Comparison of ENCODE assay signal across 23 cellular contexts in genomic region chr2:152962446-152962845, GRCh38.
"Had no signal": no experiment of that assay in that cellular context is flagged by ENCODE, and none has a peak within 500 bp of the region (broad histone marks: within the 10 kb centered on the region; RNA-seq: fewer than 3 reads in every experiment).

No MANE protein-coding gene starts in this region.

- H3K4me1 ChIP-seq: colonic mucosa, left ventricle myocardium inferior, right lobe of liver had no signal

- H3K9me3 ChIP-seq: colonic mucosa, left ventricle myocardium inferior, neutrophil, ovary, right lobe of liver, thoracic aorta had no signal

- DNase-seq: activated CD4-positive, alpha-beta T cell treated with anti-CD3 and anti-CD28 coated beads for 1 hour; activated CD4-positive, alpha-beta T cell treated with anti-CD3 and anti-CD28 coated beads, Interleukin-2, amount 10 ng/mL, durations not matched to agents 7 days and 5 days; activated CD8-positive, alpha-beta T cell treated with anti-CD3 and anti-CD28 coated beads for 36 hours; activated T-cell treated with anti-CD3 and anti-CD28 coated beads, Interleukin-2, amount 50 U/mL, for 4 hours; cerebellar nuclear complex; colonic mucosa; effector CD8-positive, alpha-beta T cell; erythroblast; foreskin fibroblast; left ventricle myocardium inferior; ovary; right lobe of liver; stimulated activated CD4-positive, alpha-beta T cell treated with anti-CD3 and anti-CD28 coated beads, Interleukin-4, amount 100 ng/mL, for 1 hour; stimulated activated naive CD8-positive, alpha-beta T cell treated with anti-CD3 and anti-CD28 coated beads, Interleukin-15, Interleukin-2, amounts not matched to agents 100 U/mL and 50 U/mL, for 24 hours; T-helper 17 cell; T1000; trophoblast cell had no signal

- H3K27ac ChIP-seq: cardiac muscle cell, colonic mucosa, left ventricle myocardium inferior, neutrophil, ovary, right lobe of liver, thoracic aorta had no signal

- H3K36me3 ChIP-seq: cardiac muscle cell, colonic mucosa, left ventricle myocardium inferior, neutrophil, ovary, right lobe of liver, thoracic aorta had no signal

- H3K27me3 ChIP-seq: cardiac muscle cell, colonic mucosa, neutrophil, ovary, right lobe of liver had no signal

- ATAC-seq: activated CD8-positive, alpha-beta T cell treated with anti-CD3 and anti-CD28 coated beads for 36 hours; activated naive CD4-positive, alpha-beta T cell treated with anti-CD3 and anti-CD28 coated beads, Interleukin-2, amount 50 U/mL, for 72 hours; activated T-cell treated with anti-CD3 and anti-CD28 coated beads, Interleukin-2, amount 50 U/mL, for 4 hours; right lobe of liver; stimulated activated naive CD8-positive, alpha-beta T cell treated with anti-CD3 and anti-CD28 coated beads, Interleukin-15, Interleukin-2, amounts not matched to agents 100 U/mL and 50 U/mL, for 24 hours; T-helper 17 cell; WTC11 had no signal

- H3K4me3 ChIP-seq: cardiac muscle cell, colonic mucosa, left ventricle myocardium inferior, lung, ovary, right lobe of liver, thoracic aorta had no signal
